In genomic region chr1:80533775-80534314, GRCh38 we compare ENCODE assay signal across 25 cellular contexts.
DNase-seq lines count a peak whose midpoint lies in the region; ATAC-seq and TF ChIP-seq lines count a peak whose summit lies in the region.
"Had no signal": no experiment of that assay in that cellular context is flagged by ENCODE, and none has a peak within 500 bp of the region (broad histone marks: within the 10 kb centered on the region; RNA-seq: fewer than 3 reads in every experiment).

No MANE protein-coding gene starts in this region.

- CTCF ChIA-PET in HCT116 (lab: Charles Lee), result no interaction called here
- CTCF ChIA-PET in activated CD4-positive, alpha-beta memory T cell treated with anti-CD3 and anti-CD28 coated beads for 36 hours (lab: Charles Lee), result no interaction called here

- no peaks in the 10 kb centered on the region for H3K9me2 ChIP-seq in HCT116 (ENCODE audit: insufficient read depth)

- H3K9me3 ChIP-seq in HCT116 (ENCODE audit: control insufficient read depth in 1 of 2, insufficient read depth in 1 of 2, low read depth in 1 of 2, low read length in 2 of 2), result no peaks in the 10 kb centered on the region
- H3K9me3 ChIP-seq in SJSA1 (replicated peaks), result no peaks in the 10 kb centered on the region
- H3K9me3 ChIP-seq in iPS-18a (ENCODE audit: control insufficient read depth, low read depth, low read length), result no peaks in the 10 kb centered on the region
- H3K9me3 ChIP-seq: body of pancreas, neutrophil, prostate gland, stomach, tibial artery had no signal

- intact Hi-C loops in HCT116 (cut with micrococcal nuclease), result no loop called here
- intact Hi-C loops in activated CD4-positive, alpha-beta memory T cell treated with anti-CD3 and anti-CD28 coated beads for 36 hours (cut with micrococcal nuclease), result no loop called here

- H3K27ac Mint-ChIP-seq in activated CD4-positive, alpha-beta memory T cell treated with anti-CD3 and anti-CD28 coated beads for 36 hours, result no peak overlapping the region
- H3K27ac Mint-ChIP-seq: CD8-positive, alpha-beta T cell; T-helper 1 cell treated with Interleukin-12 subunit alpha and Interleukin-12 subunit beta and Interleukin-4 antibody, amounts not matched to agents 30 μg/mL and 1 μg/mL, for 36 hours had no signal

- no peaks in the 10 kb centered on the region for H3K27me3 Mint-ChIP-seq in activated CD4-positive, alpha-beta memory T cell treated with anti-CD3 and anti-CD28 coated beads for 36 hours

- H3K9ac ChIP-seq in HCT116 (ENCODE audit: low read length) (no peak overlapping the region), iPS-18a (ENCODE audit: low read length) (peak overlapping the region; percentile 32)

- H2AFZ ChIP-seq in HCT116 (ENCODE audit: low read depth, low read length, poor library complexity, severe bottlenecking), result peak overlapping the region; percentile 4

- H3K4me2 ChIP-seq in HCT116 (ENCODE audit: low read length), result peak overlapping the region; percentile 53; the same call in 1 of the 2 replicates

- H3K79me2 ChIP-seq in HCT116 (ENCODE audit: insufficient read depth, low read length), result no peaks in the 10 kb centered on the region

- no TSS peak for BruUV-seq in HCT116 (replicated peaks; lab: Mats Ljungman, UMichigan)

- H3K4me1 ChIP-seq in HCT116 (ENCODE audit: control insufficient read depth in 1 of 2, insufficient read depth in 2 of 2, low read length in 2 of 2) (peaks cover 15 to 49% of the 10 kb centered on the region in 2 experiments; a peak in 2 of 4 replicates), SJSA1 (replicated peaks) (peaks cover 28% of the 10 kb centered on the region), iPS-18a (ENCODE audit: control insufficient read depth, low read depth, low read length) (peaks cover 56% of the 10 kb centered on the region)
- H3K4me1 ChIP-seq: prostate gland had no signal

- peaks cover 3% of the 10 kb centered on the region for H3K9me3 Mint-ChIP-seq in activated CD4-positive, alpha-beta memory T cell treated with anti-CD3 and anti-CD28 coated beads for 36 hours
- H3K9me3 Mint-ChIP-seq: T-helper 1 cell treated with Interleukin-12 subunit alpha and Interleukin-12 subunit beta and Interleukin-4 antibody, amounts not matched to agents 30 μg/mL and 1 μg/mL, for 36 hours had no signal

- no peak for DNase-seq in HCT116 (ENCODE audit: low read depth, low spot score)
- peak; percentile 46 to 55 for DNase-seq in SJSA1 (ENCODE audit: low read depth in 1 of 2, low spot score in 2 of 2)
- peak; percentile 21 for DNase-seq in retina
- no peak for DNase-seq in SW480 (ENCODE audit: low spot score)
- DNase-seq in activated CD4-positive, alpha-beta memory T cell treated with anti-CD3 and anti-CD28 coated beads for 36 hours, result no peak
- no peak for DNase-seq in NCI-H1105 (lab: John Stamatoyannopoulos, UW)
- DNase-seq: activated CD8-positive, alpha-beta memory T cell treated with anti-CD3 and anti-CD28 coated beads for 24 hours; activated T-cell treated with anti-CD3 and anti-CD28 coated beads, Interleukin-2, amount 50 U/mL, for 1 hour; body of pancreas; CD8-positive, alpha-beta T cell; DMS153; effector CD4-positive, alpha-beta T cell; foreskin keratinocyte; islet precursor cell; NCI-H1930; NCI-H226; NCI-H774; PC-3; stimulated activated CD8-positive, alpha-beta memory T cell treated with anti-CD3 and anti-CD28 coated beads, Interleukin-4, amount 100 ng/mL, for 48 hours; stomach; tibial artery had no signal

- H3K36me3 Mint-ChIP-seq in activated CD4-positive, alpha-beta memory T cell treated with anti-CD3 and anti-CD28 coated beads for 36 hours, result no peaks in the 10 kb centered on the region
- H3K36me3 Mint-ChIP-seq: CD8-positive, alpha-beta T cell had no signal

- H3K4me3 ChIP-seq in HCT116 (replicated peaks in 1 of 2; ENCODE audit: low read depth in 1 of 2, low read length in 2 of 2), result no peak overlapping the region
- no peak overlapping the region for H3K4me3 ChIP-seq in SJSA1
- peak overlapping the region; percentile 33 for H3K4me3 ChIP-seq in iPS-18a (ENCODE audit: low read length)
- H3K4me3 ChIP-seq: body of pancreas, prostate gland, stomach, tibial artery had no signal

- H3K36me3 ChIP-seq in HCT116 (ENCODE audit: control insufficient read depth in 1 of 2, insufficient read depth in 2 of 2, low read length in 2 of 2) (no peaks in the 10 kb centered on the region), SJSA1 (no peaks in the 10 kb centered on the region), iPS-18a (ENCODE audit: control insufficient read depth, low read depth, low read length) (no peaks in the 10 kb centered on the region)
- H3K36me3 ChIP-seq: neutrophil, prostate gland, stomach, tibial artery had no signal

- RAD21 ChIA-PET in HCT116 (lab: Charles Lee; ENCODE audit: low non-redundant PET in 1 of 2, low total read pairs in 2 of 2, uncharacterized antibody in 2 of 2, unreplicated experiment in 2 of 2), result no interaction called here

- no peak for TF ChIP-seq RAD21 in HCT116 (IDR thresholded peaks at IDR 0.05; ENCODE audit: low read depth)

- POLR2A ChIA-PET in HCT116 (lab: Charles Lee), result no interaction called here
- POLR2A ChIA-PET in activated CD4-positive, alpha-beta memory T cell treated with anti-CD3 and anti-CD28 coated beads for 36 hours (lab: Charles Lee), result no interaction called here

- TF ChIP-seq POLR2A in HCT116 (IDR thresholded peaks at IDR 0.05; ENCODE audit: borderline replicate concordance, extremely low read depth, insufficient read depth, insufficient read length), result no peak

- no peak overlapping the region for H3K4me3 Mint-ChIP-seq in activated CD4-positive, alpha-beta memory T cell treated with anti-CD3 and anti-CD28 coated beads for 36 hours
- H3K4me3 Mint-ChIP-seq: CD8-positive, alpha-beta T cell; T-helper 1 cell treated with Interleukin-12 subunit alpha and Interleukin-12 subunit beta and Interleukin-4 antibody, amounts not matched to agents 30 μg/mL and 1 μg/mL, for 36 hours had no signal

- H3K4me1 Mint-ChIP-seq in activated CD4-positive, alpha-beta memory T cell treated with anti-CD3 and anti-CD28 coated beads for 36 hours (ENCODE audit: low read depth), result no peaks in the 10 kb centered on the region

- ATAC-seq in HCT116, result no peak
- ATAC-seq: body of pancreas; CD8-positive, alpha-beta T cell; PC-3 had no signal

- H3K27ac ChIP-seq in HCT116 (ENCODE audit: low read depth, low read length), result peak overlapping the region; percentile 47; the same call in 1 of the 2 replicates
- peak overlapping the region; percentile 33 for H3K27ac ChIP-seq in SJSA1
- peak overlapping the region; percentile 64 for H3K27ac ChIP-seq in iPS-18a (ENCODE audit: low read length)
- H3K27ac ChIP-seq: body of pancreas, foreskin keratinocyte, neutrophil, prostate gland, stomach, tibial artery had no signal

- H4K20me1 ChIP-seq in HCT116 (ENCODE audit: insufficient read depth), result no peaks in the 10 kb centered on the region

- no peaks in the 10 kb centered on the region for H3K27me3 ChIP-seq in HCT116 (ENCODE audit: insufficient read depth, low read length)
- H3K27me3 ChIP-seq in SJSA1 (replicated peaks), result no peaks in the 10 kb centered on the region
- no peaks in the 10 kb centered on the region for H3K27me3 ChIP-seq in iPS-18a (ENCODE audit: control insufficient read depth, insufficient read depth, low read length)
- H3K27me3 ChIP-seq: body of pancreas, foreskin keratinocyte, neutrophil, stomach, tibial artery had no signal

- no peak for TF ChIP-seq CTCF in HCT116 (IDR thresholded peaks at IDR 0.05 in 2 of 3, conservative IDR thresholded peaks at IDR 0.05 in 1 of 3; ENCODE audit: borderline replicate concordance in 1 of 3, insufficient read depth in 1 of 3, low read depth in 2 of 3, low read length in 2 of 3)

TF ChIP-seq in HCT116, 20 proteins besides CTCF, POLR2A, EP300 and RAD21 (continues in another document):
- TF ChIP-seq EZH2 (IDR thresholded peaks at IDR 0.05), result no peak
- TF ChIP-seq SRF (IDR thresholded peaks at IDR 0.05; ENCODE audit: low read depth), result no peak
- TF ChIP-seq, protein P1, sequence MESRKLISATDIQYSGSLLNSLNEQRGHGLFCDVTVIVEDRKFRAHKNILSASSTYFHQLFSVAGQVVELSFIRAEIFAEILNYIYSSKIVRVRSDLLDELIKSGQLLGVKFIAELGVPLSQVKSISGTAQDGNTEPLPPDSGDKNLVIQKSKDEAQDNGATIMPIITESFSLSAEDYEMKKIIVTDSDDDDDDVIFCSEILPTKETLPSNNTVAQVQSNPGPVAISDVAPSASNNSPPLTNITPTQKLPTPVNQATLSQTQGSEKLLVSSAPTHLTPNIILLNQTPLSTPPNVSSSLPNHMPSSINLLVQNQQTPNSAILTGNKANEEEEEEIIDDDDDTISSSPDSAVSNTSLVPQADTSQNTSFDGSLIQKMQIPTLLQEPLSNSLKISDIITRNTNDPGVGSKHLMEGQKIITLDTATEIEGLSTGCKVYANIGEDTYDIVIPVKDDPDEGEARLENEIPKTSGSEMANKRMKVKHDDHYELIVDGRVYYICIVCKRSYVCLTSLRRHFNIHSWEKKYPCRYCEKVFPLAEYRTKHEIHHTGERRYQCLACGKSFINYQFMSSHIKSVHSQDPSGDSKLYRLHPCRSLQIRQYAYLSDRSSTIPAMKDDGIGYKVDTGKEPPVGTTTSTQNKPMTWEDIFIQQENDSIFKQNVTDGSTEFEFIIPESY (IDR thresholded peaks at IDR 0.05; ENCODE audit: extremely low read depth, insufficient replicate concordance, low read length), result no peak
- TF ChIP-seq, protein P2, sequence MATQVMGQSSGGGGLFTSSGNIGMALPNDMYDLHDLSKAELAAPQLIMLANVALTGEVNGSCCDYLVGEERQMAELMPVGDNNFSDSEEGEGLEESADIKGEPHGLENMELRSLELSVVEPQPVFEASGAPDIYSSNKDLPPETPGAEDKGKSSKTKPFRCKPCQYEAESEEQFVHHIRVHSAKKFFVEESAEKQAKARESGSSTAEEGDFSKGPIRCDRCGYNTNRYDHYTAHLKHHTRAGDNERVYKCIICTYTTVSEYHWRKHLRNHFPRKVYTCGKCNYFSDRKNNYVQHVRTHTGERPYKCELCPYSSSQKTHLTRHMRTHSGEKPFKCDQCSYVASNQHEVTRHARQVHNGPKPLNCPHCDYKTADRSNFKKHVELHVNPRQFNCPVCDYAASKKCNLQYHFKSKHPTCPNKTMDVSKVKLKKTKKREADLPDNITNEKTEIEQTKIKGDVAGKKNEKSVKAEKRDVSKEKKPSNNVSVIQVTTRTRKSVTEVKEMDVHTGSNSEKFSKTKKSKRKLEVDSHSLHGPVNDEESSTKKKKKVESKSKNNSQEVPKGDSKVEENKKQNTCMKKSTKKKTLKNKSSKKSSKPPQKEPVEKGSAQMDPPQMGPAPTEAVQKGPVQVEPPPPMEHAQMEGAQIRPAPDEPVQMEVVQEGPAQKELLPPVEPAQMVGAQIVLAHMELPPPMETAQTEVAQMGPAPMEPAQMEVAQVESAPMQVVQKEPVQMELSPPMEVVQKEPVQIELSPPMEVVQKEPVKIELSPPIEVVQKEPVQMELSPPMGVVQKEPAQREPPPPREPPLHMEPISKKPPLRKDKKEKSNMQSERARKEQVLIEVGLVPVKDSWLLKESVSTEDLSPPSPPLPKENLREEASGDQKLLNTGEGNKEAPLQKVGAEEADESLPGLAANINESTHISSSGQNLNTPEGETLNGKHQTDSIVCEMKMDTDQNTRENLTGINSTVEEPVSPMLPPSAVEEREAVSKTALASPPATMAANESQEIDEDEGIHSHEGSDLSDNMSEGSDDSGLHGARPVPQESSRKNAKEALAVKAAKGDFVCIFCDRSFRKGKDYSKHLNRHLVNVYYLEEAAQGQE (IDR thresholded peaks at IDR 0.05; ENCODE audit: low read depth), result no peak
- no peak for TF ChIP-seq YY1 (IDR thresholded peaks at IDR 0.05; ENCODE audit: extremely low read depth, insufficient replicate concordance, low read depth, low read length)

Comparison
In these comparisons a context has a peak if more than half of its experiments do, and no peak if none do; other contexts are left out.
1. DNase-seq: peak in SJSA1 (2 of 2) and retina (single experiment); none in HCT116 (single experiment), SW480 (single experiment), activated CD4-positive, alpha-beta memory T cell treated with anti-CD3 and anti-CD28 coated beads for 36 hours (single experiment) and NCI-H1105 (single experiment).
2. Peak in every context shown above with its lines, with median percentiles within 50 percentile points of each other: H3K27ac ChIP-seq.